8 cellular contexts compared by ENCODE assay signal in genomic region chr3:107855710-107856109, GRCh38.
DNase-seq lines count a peak whose midpoint lies in the region; ATAC-seq and TF ChIP-seq lines count a peak whose summit lies in the region.
"Had no signal": no experiment of that assay in that cellular context is flagged by ENCODE, and none has a peak within 500 bp of the region (broad histone marks: within the 10 kb centered on the region; RNA-seq: fewer than 3 reads in every experiment).

No MANE protein-coding gene starts in this region.

- H3K27ac Mint-ChIP-seq in WTC11: no peak overlapping the region
- no peak overlapping the region for H3K27ac Mint-ChIP-seq in naive thymus-derived CD4-positive, alpha-beta T cell
- no peak overlapping the region for H3K27ac Mint-ChIP-seq in nephron progenitor cell

- no peak overlapping the region for H3K27ac ChIP-seq in naive thymus-derived CD4-positive, alpha-beta T cell (ENCODE audit: low read depth, low read length)
- H3K27ac ChIP-seq: heart right ventricle had no signal

- TF ChIP-seq CTCF in WTC11 (IDR thresholded peaks at IDR 0.05): no peak
- no peak for TF ChIP-seq CTCF in nephron progenitor cell (IDR thresholded peaks at IDR 0.05)

- H3K36me3 Mint-ChIP-seq in WTC11 (no peaks in the 10 kb centered on the region), nephron progenitor cell (ENCODE audit: low read depth) (no peaks in the 10 kb centered on the region)
- no peaks in the 10 kb centered on the region for H3K36me3 Mint-ChIP-seq in naive thymus-derived CD4-positive, alpha-beta T cell

- intact Hi-C loops in naive thymus-derived CD4-positive, alpha-beta T cell (cut with micrococcal nuclease): no loop called here

- H3K4me1 ChIP-seq in naive thymus-derived CD4-positive, alpha-beta T cell (ENCODE audit: control insufficient read depth in 2 of 2, insufficient read depth in 2 of 2, low read length in 2 of 2): no peaks in the 10 kb centered on the region
- H3K4me1 ChIP-seq: heart right ventricle had no signal

- H3K4me3 Mint-ChIP-seq in WTC11 (no peak overlapping the region), nephron progenitor cell (no peak overlapping the region)
- no peak overlapping the region for H3K4me3 Mint-ChIP-seq in naive thymus-derived CD4-positive, alpha-beta T cell

- H3K4me1 Mint-ChIP-seq in WTC11: peaks cover 4% of the 10 kb centered on the region; the same call in 1 of the 2 replicates
- no peaks in the 10 kb centered on the region for H3K4me1 Mint-ChIP-seq in naive thymus-derived CD4-positive, alpha-beta T cell
- peaks cover 8% of the 10 kb centered on the region for H3K4me1 Mint-ChIP-seq in nephron progenitor cell

- no peaks in the 10 kb centered on the region for H3K27me3 ChIP-seq in naive thymus-derived CD4-positive, alpha-beta T cell (ENCODE audit: control insufficient read depth in 2 of 2, insufficient read depth in 2 of 2, low read length in 2 of 2)
- H3K27me3 ChIP-seq: heart right ventricle had no signal

- H3K4me3 ChIP-seq in naive thymus-derived CD4-positive, alpha-beta T cell (ENCODE audit: low read length): no peak overlapping the region
- H3K4me3 ChIP-seq: heart right ventricle had no signal

- ATAC-seq in GM18868 (IDR thresholded peaks at IDR 0.05; ENCODE audit: unreplicated experiment) (peak; percentile 82), WTC11 (peak; percentile 94)
- peak; percentile 48 for ATAC-seq in naive thymus-derived CD4-positive, alpha-beta T cell

- H3K9me3 ChIP-seq in naive thymus-derived CD4-positive, alpha-beta T cell (ENCODE audit: control insufficient read depth in 2 of 3, low read length in 3 of 3): no peaks in the 10 kb centered on the region

- DNase-seq in HuH-7 (ENCODE audit: low spot score) (peak; percentile 47), WTC11 (ENCODE audit: low spot score) (no peak), NCI-H2171 treated with DMSO at 0.1 percent for 48 hours (lab: John Stamatoyannopoulos, UW) (no peak), NCI-H774 (lab: John Stamatoyannopoulos, UW) (no peak), nephron progenitor cell (no peak)
- peak in 2 of 9 donors; percentile 2 to 4 for DNase-seq in naive thymus-derived CD4-positive, alpha-beta T cell
- DNase-seq: heart right ventricle had no signal

- H3K9me3 Mint-ChIP-seq in WTC11: peaks cover 18% of the 10 kb centered on the region
- H3K9me3 Mint-ChIP-seq in naive thymus-derived CD4-positive, alpha-beta T cell: peaks cover 0 to 9% (median 0%) of the 10 kb centered on the region in 11 donors
- peaks cover 3% of the 10 kb centered on the region for H3K9me3 Mint-ChIP-seq in nephron progenitor cell

- H3K36me3 ChIP-seq in naive thymus-derived CD4-positive, alpha-beta T cell (ENCODE audit: control insufficient read depth in 2 of 3, insufficient read depth in 3 of 3, low read length in 3 of 3): no peaks in the 10 kb centered on the region
- H3K36me3 ChIP-seq: heart right ventricle had no signal

- CTCF ChIA-PET in WTC11 (lab: Charles Lee): interaction anchor here (0.5 to 1.1 kb wide), 7 partner anchors 9 to 612 kb away, joined by 3 to 7 read pairs (median 4); no protein-coding TSS in a partner anchor
- CTCF ChIA-PET in naive thymus-derived CD4-positive, alpha-beta T cell (lab: Charles Lee): no interaction called here

- POLR2A ChIA-PET in WTC11 (lab: Charles Lee): no interaction called here
- POLR2A ChIA-PET in naive thymus-derived CD4-positive, alpha-beta T cell (lab: Charles Lee): no interaction called here

- H3K27me3 Mint-ChIP-seq in WTC11 (ENCODE audit: low read depth): no peaks in the 10 kb centered on the region
- peaks cover 0 to 10% (median 4%) of the 10 kb centered on the region in 5 donors for H3K27me3 Mint-ChIP-seq in naive thymus-derived CD4-positive, alpha-beta T cell
- H3K27me3 Mint-ChIP-seq in nephron progenitor cell (ENCODE audit: low read depth, poor library complexity): peaks cover 9% of the 10 kb centered on the region

TF ChIP-seq in WTC11, 78 proteins besides CTCF, POLR2A, EP300 and RAD21:
- TF ChIP-seq SMAD3 (CRISPR knock-in tag; IDR thresholded peaks at IDR 0.05; ENCODE audit: borderline replicate concordance) (no peak), GRHL2 (CRISPR knock-in tag; IDR thresholded peaks at IDR 0.05; ENCODE audit: insufficient replicate concordance, severe bottlenecking) (no peak), JAZF1 (CRISPR knock-in tag; IDR thresholded peaks at IDR 0.05) (no peak), PRRX2 (CRISPR knock-in tag; IDR thresholded peaks at IDR 0.05) (no peak), NFATC4 (CRISPR knock-in tag; IDR thresholded peaks at IDR 0.05) (no peak), TCF7 (CRISPR knock-in tag; IDR thresholded peaks at IDR 0.05; ENCODE audit: low read depth) (no peak), GTF2I (CRISPR knock-in tag; conservative IDR thresholded peaks at IDR 0.05) (no peak)
- TF ChIP-seq, protein P1, sequence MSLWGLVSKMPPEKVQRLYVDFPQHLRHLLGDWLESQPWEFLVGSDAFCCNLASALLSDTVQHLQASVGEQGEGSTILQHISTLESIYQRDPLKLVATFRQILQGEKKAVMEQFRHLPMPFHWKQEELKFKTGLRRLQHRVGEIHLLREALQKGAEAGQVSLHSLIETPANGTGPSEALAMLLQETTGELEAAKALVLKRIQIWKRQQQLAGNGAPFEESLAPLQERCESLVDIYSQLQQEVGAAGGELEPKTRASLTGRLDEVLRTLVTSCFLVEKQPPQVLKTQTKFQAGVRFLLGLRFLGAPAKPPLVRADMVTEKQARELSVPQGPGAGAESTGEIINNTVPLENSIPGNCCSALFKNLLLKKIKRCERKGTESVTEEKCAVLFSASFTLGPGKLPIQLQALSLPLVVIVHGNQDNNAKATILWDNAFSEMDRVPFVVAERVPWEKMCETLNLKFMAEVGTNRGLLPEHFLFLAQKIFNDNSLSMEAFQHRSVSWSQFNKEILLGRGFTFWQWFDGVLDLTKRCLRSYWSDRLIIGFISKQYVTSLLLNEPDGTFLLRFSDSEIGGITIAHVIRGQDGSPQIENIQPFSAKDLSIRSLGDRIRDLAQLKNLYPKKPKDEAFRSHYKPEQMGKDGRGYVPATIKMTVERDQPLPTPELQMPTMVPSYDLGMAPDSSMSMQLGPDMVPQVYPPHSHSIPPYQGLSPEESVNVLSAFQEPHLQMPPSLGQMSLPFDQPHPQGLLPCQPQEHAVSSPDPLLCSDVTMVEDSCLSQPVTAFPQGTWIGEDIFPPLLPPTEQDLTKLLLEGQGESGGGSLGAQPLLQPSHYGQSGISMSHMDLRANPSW (CRISPR knock-in tag; conservative IDR thresholded peaks at IDR 0.05; ENCODE audit: low read depth): no peak
- TF ChIP-seq, protein P2, sequence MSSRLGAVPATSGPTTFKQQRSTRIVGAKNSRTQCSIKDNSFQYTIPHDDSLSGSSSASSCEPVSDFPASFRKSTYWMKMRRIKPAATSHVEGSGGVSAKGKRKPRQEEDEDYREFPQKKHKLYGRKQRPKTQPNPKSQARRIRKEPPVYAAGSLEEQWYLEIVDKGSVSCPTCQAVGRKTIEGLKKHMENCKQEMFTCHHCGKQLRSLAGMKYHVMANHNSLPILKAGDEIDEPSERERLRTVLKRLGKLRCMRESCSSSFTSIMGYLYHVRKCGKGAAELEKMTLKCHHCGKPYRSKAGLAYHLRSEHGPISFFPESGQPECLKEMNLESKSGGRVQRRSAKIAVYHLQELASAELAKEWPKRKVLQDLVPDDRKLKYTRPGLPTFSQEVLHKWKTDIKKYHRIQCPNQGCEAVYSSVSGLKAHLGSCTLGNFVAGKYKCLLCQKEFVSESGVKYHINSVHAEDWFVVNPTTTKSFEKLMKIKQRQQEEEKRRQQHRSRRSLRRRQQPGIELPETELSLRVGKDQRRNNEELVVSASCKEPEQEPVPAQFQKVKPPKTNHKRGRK (CRISPR knock-in tag; IDR thresholded peaks at IDR 0.05; ENCODE audit: borderline replicate concordance): no peak
- TF ChIP-seq, protein P3, sequence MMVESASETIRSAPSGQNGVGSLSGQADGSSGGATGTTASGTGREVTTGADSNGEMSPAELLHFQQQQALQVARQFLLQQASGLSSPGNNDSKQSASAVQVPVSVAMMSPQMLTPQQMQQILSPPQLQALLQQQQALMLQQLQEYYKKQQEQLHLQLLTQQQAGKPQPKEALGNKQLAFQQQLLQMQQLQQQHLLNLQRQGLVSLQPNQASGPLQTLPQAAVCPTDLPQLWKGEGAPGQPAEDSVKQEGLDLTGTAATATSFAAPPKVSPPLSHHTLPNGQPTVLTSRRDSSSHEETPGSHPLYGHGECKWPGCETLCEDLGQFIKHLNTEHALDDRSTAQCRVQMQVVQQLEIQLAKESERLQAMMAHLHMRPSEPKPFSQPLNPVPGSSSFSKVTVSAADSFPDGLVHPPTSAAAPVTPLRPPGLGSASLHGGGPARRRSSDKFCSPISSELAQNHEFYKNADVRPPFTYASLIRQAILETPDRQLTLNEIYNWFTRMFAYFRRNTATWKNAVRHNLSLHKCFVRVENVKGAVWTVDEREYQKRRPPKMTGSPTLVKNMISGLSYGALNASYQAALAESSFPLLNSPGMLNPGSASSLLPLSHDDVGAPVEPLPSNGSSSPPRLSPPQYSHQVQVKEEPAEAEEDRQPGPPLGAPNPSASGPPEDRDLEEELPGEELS (CRISPR knock-in tag; IDR thresholded peaks at IDR 0.05): no peak
